27 cellular contexts compared by ENCODE assay signal in the genomic region with DNA sequence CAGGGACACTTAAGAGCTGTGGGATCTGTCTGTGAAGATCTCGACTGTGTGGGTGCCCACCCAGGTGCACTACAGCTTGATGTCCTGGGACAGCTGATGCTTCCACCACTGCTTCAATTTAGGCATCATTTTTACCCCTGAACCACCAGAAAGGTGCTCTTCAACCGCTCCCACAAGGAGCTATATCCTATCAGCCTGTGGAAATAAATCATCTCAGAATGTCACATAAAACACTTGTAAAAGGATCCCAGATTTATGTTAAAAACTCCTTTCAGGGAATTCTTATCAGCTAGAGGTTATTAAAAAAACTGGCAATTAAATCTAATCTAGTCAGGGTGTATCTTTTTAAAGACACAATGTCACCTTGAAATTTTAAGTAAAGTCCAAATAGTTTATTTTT.
"Had no signal": no experiment of that assay in that cellular context is flagged by ENCODE, and none has a peak within 500 bp of the region (broad histone marks: within the 10 kb centered on the region; RNA-seq: fewer than 3 reads in every experiment).

No MANE protein-coding gene starts in this region.

- H3K27me3 ChIP-seq: dorsolateral prefrontal cortex, gastrocnemius medialis, hepatocyte, left lung, neutrophil, right lobe of liver, tibial nerve, upper lobe of right lung, vagina had no signal

- H3K36me3 ChIP-seq: gastrocnemius medialis, left lung, neutrophil, right lobe of liver, thoracic aorta, tibial nerve, upper lobe of right lung, vagina had no signal

- H3K9me3 Mint-ChIP-seq: natural killer cell treated with Interleukin-12 subunit alpha and Interleukin-12 subunit beta and Interleukin-15 and Interleukin-18, amount 100 ng/mL, for 72 hours; stimulated activated naive CD8-positive, alpha-beta T cell treated with anti-CD3 and anti-CD28 coated beads, Interleukin-15, Interleukin-2, amounts not matched to agents 100 ng/mL and 50 ng/mL, for 24 hours had no signal

- DNase-seq: dorsolateral prefrontal cortex; effector CD4-positive, alpha-beta T cell; endodermal cell; gastrocnemius medialis; head of caudate nucleus; left cardiac atrium; left lung; mucosa of descending colon; naive B cell; right lobe of liver; small intestine; stimulated activated CD4-positive, alpha-beta T cell treated with anti-CD3 and anti-CD28 coated beads, Interleukin-2, amount 100 ng/mL, for 48 hours; stimulated activated naive B cell treated with anti-CD40 and anti-IgM and Interleukin-4, amounts not matched to agents 10 μg/mL and 1 μg/mL and 100 μg/mL, for 72 hours; upper lobe of right lung had no signal

- H3K4me3 ChIP-seq: dorsolateral prefrontal cortex, gastrocnemius medialis, hepatocyte, left lung, mucosa of descending colon, right lobe of liver, thoracic aorta, tibial nerve, upper lobe of right lung, vagina had no signal

- ATAC-seq: esophagus mucosa; gastrocnemius medialis; left cardiac atrium; left lung; mucosa of descending colon; right lobe of liver; stimulated activated naive B cell treated with anti-CD40 and anti-IgM and Interleukin-4, amounts not matched to agents 10 μg/mL and 1 μg/mL and 100 μg/mL, for 72 hours; upper lobe of right lung had no signal

- H3K4me1 Mint-ChIP-seq: mesothelial cell of epicardium; naive B cell; stimulated activated naive B cell treated with anti-CD40 and anti-IgM and Interleukin-4, amounts not matched to agents 10 μg/mL and 1 μg/mL and 100 μg/mL, for 72 hours had no signal

- H3K4me3 Mint-ChIP-seq: endodermal cell; mesothelial cell of epicardium; naive B cell; natural killer cell treated with Interleukin-12 subunit alpha and Interleukin-12 subunit beta and Interleukin-15 and Interleukin-18, amount 100 ng/mL, for 72 hours; neural crest cell; stimulated activated naive B cell treated with anti-CD40 and anti-IgM and Interleukin-4, amounts not matched to agents 10 μg/mL and 1 μg/mL and 100 μg/mL, for 72 hours had no signal

- H3K36me3 Mint-ChIP-seq: mesothelial cell of epicardium; natural killer cell treated with Interleukin-12 subunit alpha and Interleukin-12 subunit beta and Interleukin-15 and Interleukin-18, amount 100 ng/mL, for 72 hours; stimulated activated naive B cell treated with anti-CD40 and anti-IgM and Interleukin-4, amounts not matched to agents 10 μg/mL and 1 μg/mL and 100 μg/mL, for 72 hours had no signal

- H3K79me2 ChIP-seq: hepatocyte, parathyroid adenoma had no signal

- H3K27ac ChIP-seq: dorsolateral prefrontal cortex, epithelial cell of prostate, gastrocnemius medialis, hepatocyte, left lung, neutrophil, parathyroid adenoma, right lobe of liver, thoracic aorta, tibial nerve, upper lobe of right lung, vagina had no signal

- H2AFZ ChIP-seq: hepatocyte, parathyroid adenoma had no signal

- H3K27ac Mint-ChIP-seq: endodermal cell; mesothelial cell of epicardium; naive B cell; natural killer cell treated with Interleukin-12 subunit alpha and Interleukin-12 subunit beta and Interleukin-15 and Interleukin-18, amount 100 ng/mL, for 72 hours; progenitor cell of endocrine pancreas; stimulated activated naive B cell treated with anti-CD40 and anti-IgM and Interleukin-4, amounts not matched to agents 10 μg/mL and 1 μg/mL and 100 μg/mL, for 72 hours had no signal

- H3K9ac ChIP-seq: parathyroid adenoma had no signal

- H3K4me1 ChIP-seq: gastrocnemius medialis, left lung, parathyroid adenoma, right lobe of liver, tibial nerve, upper lobe of right lung, vagina had no signal

- H3K27me3 Mint-ChIP-seq: naive B cell; progenitor cell of endocrine pancreas; stimulated activated naive B cell treated with anti-CD40 and anti-IgM and Interleukin-4, amounts not matched to agents 10 μg/mL and 1 μg/mL and 100 μg/mL, for 72 hours; stimulated activated naive CD8-positive, alpha-beta T cell treated with anti-CD3 and anti-CD28 coated beads, Interleukin-15, Interleukin-2, amounts not matched to agents 100 ng/mL and 50 ng/mL, for 24 hours had no signal

- H3K4me2 ChIP-seq: hepatocyte had no signal

- H3K9me3 ChIP-seq: gastrocnemius medialis, mucosa of descending colon, neutrophil, right lobe of liver, thoracic aorta, upper lobe of right lung, vagina had no signal

- FAIRE-seq: small intestine had no signal
